ENCODE assay signal across 8 cellular contexts in genomic region chr12:6689000-6689882, GRCh38. TPM values are rescaled to one million over a fixed set of nuclear protein-coding genes. Genes with fewer than 3 reads are reported as not detected.
DNase-seq lines count a peak whose midpoint lies in the region; ATAC-seq, FAIRE-seq and TF ChIP-seq lines count a peak whose summit lies in the region.

ZNF384 (minus strand) TSS chr12:6689375; CDS start chr12:6679520, 9,855 bp downstream.

- ATAC-seq in GM18909 (IDR thresholded peaks at IDR 0.05; ENCODE audit: poor library complexity, unreplicated experiment) (peak; percentile 80), HG03175 (IDR thresholded peaks at IDR 0.05; ENCODE audit: unreplicated experiment) (peak; percentile 85), WTC11 (peak; percentile 81)

- H3K4me1 ChIP-seq in small intestine (ENCODE audit: control insufficient read depth in 2 of 2, insufficient read depth in 1 of 2, low read depth in 1 of 2, low read length in 1 of 2), result peaks cover 0 to 11% of the 10 kb centered on the region in 2 donors

- H3K36me3 ChIP-seq in small intestine (ENCODE audit: control insufficient read depth in 2 of 2, insufficient read depth in 2 of 2, low read length in 2 of 2), result peaks cover 0 to 5% of the 10 kb centered on the region in 2 donors

- H3K27ac Mint-ChIP-seq in WTC11, result peak within 1 kb of the TSS; percentile 95

- WGBS in small intestine, 3 donors, result 0 to 1% (median 0%) methylated on average over 58 to 72 of the region's 72 CpGs

- CTCF ChIA-PET in AG04450 (lab: Charles Lee), result interaction anchor here (0.5 to 1.2 kb wide), 11 partner anchors 9 to 587 kb away, joined by 3 to 8 read pairs (median 5); partner anchors contain the start of genes CLSTN3 and MLF2
- CTCF ChIA-PET in WTC11 (lab: Charles Lee), result interaction anchor here (0.5 to 2.2 kb wide), 43 partner anchors 10 to 722 kb away, joined by 3 to 49 read pairs (median 4); partner anchors contain the start of genes ACRBP, CDCA3, CLSTN3 and COPS7A

- H3K4me3 Mint-ChIP-seq in WTC11, result peak within 1 kb of the TSS; percentile 86

- H3K27me3 ChIP-seq in AG04450 (ENCODE audit: control insufficient read depth, insufficient read depth, low read length) (no peaks in the 10 kb centered on the region), small intestine (ENCODE audit: control insufficient read depth in 2 of 2, insufficient read depth in 2 of 2, low read length in 2 of 2) (no peaks in the 10 kb centered on the region)

- H3K9me3 ChIP-seq in AG04450 (ENCODE audit: control insufficient read depth, insufficient read depth, low read length) (no peaks in the 10 kb centered on the region), small intestine (ENCODE audit: control insufficient read depth, low read depth) (no peaks in the 10 kb centered on the region)

- H3K9me3 Mint-ChIP-seq in WTC11, result no peaks in the 10 kb centered on the region

- POLR2A ChIA-PET in AG04450 (lab: Yijun Ruan, JAX), result interaction anchor here (0.5 to 2.3 kb wide), 31 partner anchors 9 to 295 kb away, joined by 3 to 39 read pairs (median 6); partner anchors contain the start of genes CDCA3, COPS7A, GAPDH and GPR162
- POLR2A ChIA-PET in WTC11 (lab: Charles Lee), result interaction anchor here (0.5 to 2.2 kb wide), 27 partner anchors 8 to 1113 kb away, joined by 3 to 39 read pairs (median 4); partner anchors contain the start of genes COPS7A, GAPDH, GNB3 and MLF2

- peaks cover 23% of the 10 kb centered on the region for H3K4me1 Mint-ChIP-seq in WTC11

- 0 out of 2 replicates have a peak, but pooled peaks cover under 1% of the 10 kb centered on the region for H3K27me3 Mint-ChIP-seq in WTC11 (ENCODE audit: low read depth)

- FAIRE-seq in small intestine (lab: Jason Lieb, UNC), result no peak

- DNase-seq in AG04450 (ENCODE audit: low read depth, low spot score) (peak; percentile 98), NCI-H226 (peak; percentile 100), WTC11 (ENCODE audit: low spot score) (peak; percentile 95), cardiac fibroblast (ENCODE audit: low read depth in 2 of 2) (peak; percentile 99 to 100), iPS-NIHi11 (ENCODE audit: low spot score) (peak; percentile 96), small intestine (peak; percentile 99)

- peak within 1 kb of the TSS; percentile 97 for H3K4me3 ChIP-seq in AG04450 (ENCODE audit: low read depth, low read length)
- peak within 1 kb of the TSS; percentile 89 to 91 for H3K4me3 ChIP-seq in cardiac fibroblast (replicated peaks in 1 of 2; ENCODE audit: low read depth in 2 of 2, low read length in 2 of 2)
- peak within 1 kb of the TSS; percentile 81 to 92 for H3K4me3 ChIP-seq in small intestine (ENCODE audit: low read depth in 1 of 2, low read length in 2 of 2)

- peak; percentile 34; the same call in 1 of the 2 replicates for TF ChIP-seq CTCF in AG04450 (IDR thresholded peaks at IDR 0.05; ENCODE audit: low read depth, low read length)
- TF ChIP-seq CTCF in WTC11 (IDR thresholded peaks at IDR 0.05), result no peak
- peak; percentile 1 for TF ChIP-seq CTCF in cardiac fibroblast (IDR thresholded peaks at IDR 0.05; ENCODE audit: low read depth, low read length)

- H3K36me3 Mint-ChIP-seq in WTC11, result peaks cover 7% of the 10 kb centered on the region; the same call in 1 of the 2 replicates

- H3K27ac ChIP-seq in AG04450 (ENCODE audit: low read depth, low read length) (peak within 1 kb of the TSS; percentile 90), small intestine (ENCODE audit: low read depth in 1 of 2, low read length in 1 of 2) (peak within 1 kb of the TSS; percentile 91 to 95)

TF ChIP-seq in WTC11, 78 proteins besides CTCF, POLR2A, EP300 and RAD21 (continues in another document):
- TF ChIP-seq GTF2I (CRISPR knock-in tag; conservative IDR thresholded peaks at IDR 0.05) (no peak), KAT7 (CRISPR knock-in tag; IDR thresholded peaks at IDR 0.05; ENCODE audit: borderline replicate concordance) (peak; percentile 23; the same call in 1 of the 2 replicates), E2F1 (CRISPR knock-in tag; IDR thresholded peaks at IDR 0.05) (no peak), FOXP1 (CRISPR knock-in tag; IDR thresholded peaks at IDR 0.05; ENCODE audit: borderline replicate concordance) (no peak), TEAD1 (CRISPR knock-in tag; IDR thresholded peaks at IDR 0.05) (peak; percentile 55), CBFB (CRISPR knock-in tag; IDR thresholded peaks at IDR 0.05; ENCODE audit: low read depth) (peak; percentile 88; the same call in 1 of the 2 replicates), FOXK1 (CRISPR knock-in tag; IDR thresholded peaks at IDR 0.05) (peak; percentile 78), FOXP4 (CRISPR knock-in tag; IDR thresholded peaks at IDR 0.05) (peak; percentile 1), HMGXB4 (CRISPR knock-in tag; IDR thresholded peaks at IDR 0.05) (0 out of 2 replicates have a peak, but pooled peaks have one; percentile 47), GABPB1 (CRISPR knock-in tag; IDR thresholded peaks at IDR 0.05) (peak; percentile 78; the same call in 1 of the 2 replicates), USF2 (CRISPR knock-in tag; IDR thresholded peaks at IDR 0.05) (0 out of 2 replicates have a peak, but pooled peaks have one; percentile 16), TEAD4 (CRISPR knock-in tag; IDR thresholded peaks at IDR 0.05) (no peak), ETV6 (CRISPR knock-in tag; IDR thresholded peaks at IDR 0.05) (peak; percentile 82), MAX (CRISPR knock-in tag; IDR thresholded peaks at IDR 0.05) (peak; percentile 60; the same call in 1 of the 2 replicates), NR3C1 (CRISPR knock-in tag; conservative IDR thresholded peaks at IDR 0.05; ENCODE audit: low read depth) (0 out of 2 replicates have a peak, but pooled peaks have one; percentile 71), SOX15 (CRISPR knock-in tag; IDR thresholded peaks at IDR 0.05) (no peak), E2F5 (CRISPR knock-in tag; IDR thresholded peaks at IDR 0.05) (peak; percentile 80; the same call in 1 of the 2 replicates)

RNA-seq across cellular contexts. Expression of gene ZNF384, which starts in this region (rescaled TPM):
- polyA plus RNA-seq in AG04450 (2011; rRNA removed) (39.3 and 44.3 TPM in 2 replicates), small intestine (10 to 100 TPM; 26.2 to 38.2 (median 31.0) TPM)
- polyA minus RNA-seq in AG04450 (2011; rRNA and poly(A)+ RNA removed), result 71.3 and 75.7 TPM in 2 replicates
- 63.8 to 64.7 TPM (median 64.4 TPM) in 3 replicates for total RNA-seq in WTC11 (2021)

Comparison
In these comparisons a context has a peak if more than half of its experiments do, and no peak if none do; other contexts are left out.
1. Peak in every context shown above with its lines: DNase-seq, ATAC-seq, H3K4me3 ChIP-seq and H3K27ac ChIP-seq.